ENCODE assay signal across 2 cellular contexts in the genomic region with DNA sequence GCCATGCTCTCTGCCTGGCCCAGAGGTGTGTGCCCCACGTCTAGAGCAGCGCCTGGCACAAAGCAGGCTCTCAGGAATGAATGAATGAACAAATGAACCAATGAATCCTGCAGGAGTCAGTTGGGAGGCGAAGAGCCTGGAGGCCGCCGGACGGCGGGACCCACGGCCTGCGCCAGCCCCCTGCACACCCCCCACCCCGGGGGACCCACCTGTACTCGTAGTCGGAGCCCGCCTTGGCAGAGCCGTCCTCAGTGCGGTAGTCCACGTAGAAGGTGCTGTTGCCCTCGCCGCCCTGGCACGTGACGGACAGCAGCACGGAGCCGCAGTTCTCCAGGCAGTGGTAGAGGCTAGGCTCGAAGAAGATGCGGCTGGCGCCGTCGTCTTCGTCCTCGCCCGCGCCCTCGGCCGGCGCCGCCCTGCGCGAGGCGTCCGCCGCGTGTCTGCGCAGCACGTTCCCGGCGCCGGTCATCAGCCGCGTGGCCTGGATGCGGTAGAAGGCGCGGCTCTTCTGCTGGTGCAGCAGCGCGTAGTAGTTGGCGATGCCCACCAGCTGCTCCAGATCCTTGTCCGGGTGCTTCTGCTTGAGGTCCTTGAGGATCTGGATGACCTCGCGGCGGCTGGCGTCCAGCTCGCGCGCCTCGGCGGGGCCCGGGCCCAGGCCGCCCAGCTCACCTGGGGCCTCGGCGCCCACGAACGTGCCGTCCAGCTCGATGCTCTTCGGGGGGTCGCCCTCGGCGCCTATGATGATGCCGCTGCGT.
TF ChIP-seq lines count a peak whose summit lies in the region.

No MANE protein-coding gene starts in this region.

TF ChIP-seq in A549, 52 proteins besides CTCF, POLR2A, EP300 and RAD21:
- TF ChIP-seq, protein P1, sequence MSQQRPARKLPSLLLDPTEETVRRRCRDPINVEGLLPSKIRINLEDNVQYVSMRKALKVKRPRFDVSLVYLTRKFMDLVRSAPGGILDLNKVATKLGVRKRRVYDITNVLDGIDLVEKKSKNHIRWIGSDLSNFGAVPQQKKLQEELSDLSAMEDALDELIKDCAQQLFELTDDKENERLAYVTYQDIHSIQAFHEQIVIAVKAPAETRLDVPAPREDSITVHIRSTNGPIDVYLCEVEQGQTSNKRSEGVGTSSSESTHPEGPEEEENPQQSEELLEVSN (IDR thresholded peaks at IDR 0.05; ENCODE audit: borderline replicate concordance, low read depth), result 0 out of 2 replicates have a peak, but pooled peaks have one; percentile 18
- TF ChIP-seq, protein P2, sequence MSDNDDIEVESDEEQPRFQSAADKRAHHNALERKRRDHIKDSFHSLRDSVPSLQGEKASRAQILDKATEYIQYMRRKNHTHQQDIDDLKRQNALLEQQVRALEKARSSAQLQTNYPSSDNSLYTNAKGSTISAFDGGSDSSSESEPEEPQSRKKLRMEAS (IDR thresholded peaks at IDR 0.05), result peak; percentile 25; the same call in 1 of the 2 replicates
- TF ChIP-seq ZFP36 (IDR thresholded peaks at IDR 0.05; ENCODE audit: borderline replicate concordance, partially characterized antibody) (no peak), PHF8 (IDR thresholded peaks at IDR 0.05; ENCODE audit: borderline replicate concordance, low read depth) (no peak)
TF ChIP-seq in A549: peak in this region for 2.

TF ChIP-seq in IMR-90, 13 proteins besides CTCF, POLR2A, EP300 and RAD21:
- no peak for TF ChIP-seq CEBPB (IDR thresholded peaks at IDR 0.05; ENCODE audit: low read depth, low read length)
- TF ChIP-seq MAZ (IDR thresholded peaks at IDR 0.05; ENCODE audit: borderline replicate concordance, low read depth, low read length), result no peak
- TF ChIP-seq FOS (IDR thresholded peaks at IDR 0.05; ENCODE audit: low read depth, low read length), result no peak
- TF ChIP-seq, protein P3, sequence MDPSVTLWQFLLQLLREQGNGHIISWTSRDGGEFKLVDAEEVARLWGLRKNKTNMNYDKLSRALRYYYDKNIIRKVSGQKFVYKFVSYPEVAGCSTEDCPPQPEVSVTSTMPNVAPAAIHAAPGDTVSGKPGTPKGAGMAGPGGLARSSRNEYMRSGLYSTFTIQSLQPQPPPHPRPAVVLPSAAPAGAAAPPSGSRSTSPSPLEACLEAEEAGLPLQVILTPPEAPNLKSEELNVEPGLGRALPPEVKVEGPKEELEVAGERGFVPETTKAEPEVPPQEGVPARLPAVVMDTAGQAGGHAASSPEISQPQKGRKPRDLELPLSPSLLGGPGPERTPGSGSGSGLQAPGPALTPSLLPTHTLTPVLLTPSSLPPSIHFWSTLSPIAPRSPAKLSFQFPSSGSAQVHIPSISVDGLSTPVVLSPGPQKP (IDR thresholded peaks at IDR 0.05; ENCODE audit: borderline replicate concordance, low read depth, low read length), result no peak
- no peak for TF ChIP-seq SMC3 (IDR thresholded peaks at IDR 0.05; ENCODE audit: low read depth, low read length)
- no peak for TF ChIP-seq RFX5 (IDR thresholded peaks at IDR 0.05; ENCODE audit: low read depth, low read length)
- TF ChIP-seq RCOR1 (IDR thresholded peaks at IDR 0.05; ENCODE audit: insufficient replicate concordance, low read length), result no peak
- TF ChIP-seq BHLHE40 (IDR thresholded peaks at IDR 0.05; ENCODE audit: low read depth, low read length), result no peak
- TF ChIP-seq, protein P4, sequence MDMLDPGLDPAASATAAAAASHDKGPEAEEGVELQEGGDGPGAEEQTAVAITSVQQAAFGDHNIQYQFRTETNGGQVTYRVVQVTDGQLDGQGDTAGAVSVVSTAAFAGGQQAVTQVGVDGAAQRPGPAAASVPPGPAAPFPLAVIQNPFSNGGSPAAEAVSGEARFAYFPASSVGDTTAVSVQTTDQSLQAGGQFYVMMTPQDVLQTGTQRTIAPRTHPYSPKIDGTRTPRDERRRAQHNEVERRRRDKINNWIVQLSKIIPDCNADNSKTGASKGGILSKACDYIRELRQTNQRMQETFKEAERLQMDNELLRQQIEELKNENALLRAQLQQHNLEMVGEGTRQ (IDR thresholded peaks at IDR 0.05; ENCODE audit: low read depth, low read length), result no peak; the same call in 1 of the 2 replicates
- TF ChIP-seq NFE2L2 (IDR thresholded peaks at IDR 0.05; ENCODE audit: low read depth, low read length), result no peak
- no peak for TF ChIP-seq CHD1 (IDR thresholded peaks at IDR 0.05; ENCODE audit: low read depth, low read length)
- TF ChIP-seq MAFK (IDR thresholded peaks at IDR 0.05; ENCODE audit: low read depth, low read length), result no peak
- no peak for TF ChIP-seq MXI1 (IDR thresholded peaks at IDR 0.05; ENCODE audit: borderline replicate concordance, low read depth, low read length)
